Comparison of ENCODE assay signal across 1 cellular context in genomic region chr1:33316601-33317000, GRCh38.
TF ChIP-seq lines count a peak whose summit lies in the region.

No MANE protein-coding gene starts in this region.

TF ChIP-seq in GM23338, 12 proteins besides CTCF, POLR2A, EP300 and RAD21 (continued from another document):
- no peak for TF ChIP-seq ZNF462 (CRISPR knock-in tag; IDR thresholded peaks at IDR 0.05)
- TF ChIP-seq STAT1 (IDR thresholded peaks at IDR 0.05; ENCODE audit: unreplicated experiment): no peak
- no peak for TF ChIP-seq EZH2 (IDR thresholded peaks at IDR 0.05; ENCODE audit: low read depth, unreplicated experiment)
- TF ChIP-seq ZNF114 (CRISPR knock-in tag; IDR thresholded peaks at IDR 0.05): no peak
